Comparison of ENCODE assay signal across 33 cellular contexts in the genomic region with DNA sequence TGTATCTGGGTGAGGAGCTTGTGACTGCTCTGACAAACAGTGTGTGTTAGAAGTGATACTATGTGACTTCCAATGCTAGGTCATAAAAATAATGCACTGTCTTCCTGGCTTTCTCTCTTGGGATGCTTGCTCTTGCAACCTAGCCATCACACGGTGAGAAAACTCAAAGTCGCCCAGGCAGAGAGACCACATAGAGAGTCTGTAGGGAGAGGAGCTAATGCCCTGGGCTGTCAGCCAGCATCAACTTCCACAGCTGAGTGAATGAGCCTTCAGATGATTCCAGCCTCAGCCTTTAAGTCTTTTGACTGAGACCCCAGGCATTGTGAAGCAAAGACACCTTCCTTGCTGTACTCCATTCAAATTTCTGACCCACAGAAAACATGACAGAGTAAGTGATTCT.
DNase-seq lines count a peak whose midpoint lies in the region; ATAC-seq, FAIRE-seq and TF ChIP-seq lines count a peak whose summit lies in the region.
"Had no signal": no experiment of that assay in that cellular context is flagged by ENCODE, and none has a peak within 500 bp of the region (broad histone marks: within the 10 kb centered on the region; RNA-seq: fewer than 3 reads in every experiment).

No MANE protein-coding gene starts in this region.

- peak; percentile 53 for ATAC-seq in sciatic nerve
- no peak for ATAC-seq in Right ventricle myocardium superior (ENCODE audit: poor library complexity)
- no peak for ATAC-seq in HG03354 (IDR thresholded peaks at IDR 0.05; ENCODE audit: poor library complexity, severe bottlenecking, unreplicated experiment)
- ATAC-seq: activated CD8-positive, alpha-beta T cell treated with anti-CD3 and anti-CD28 coated beads, Interleukin-2, amount 10 ng/mL, durations not matched to agents 7 days and 5 days; gastrocnemius medialis; left colon; mucosa of descending colon; natural killer cell; Right ventricle myocardium inferior; stimulated activated naive CD8-positive, alpha-beta T cell treated with anti-CD3 and anti-CD28 coated beads, Interleukin-15, Interleukin-2, amounts not matched to agents 100 U/mL and 50 U/mL, for 24 hours had no signal

- TF ChIP-seq CTCF in fibroblast of villous mesenchyme (IDR thresholded peaks at IDR 0.05; ENCODE audit: insufficient read depth, low read depth, low read length), result no peak

- no peak overlapping the region for H3K9ac ChIP-seq in NT2/D1 (ENCODE audit: insufficient read length, low read depth)
- H3K9ac ChIP-seq: GM23248 had no signal

- H3K36me3 ChIP-seq in NT2/D1 (ENCODE audit: insufficient read depth, insufficient read length, low read length), result no peaks in the 10 kb centered on the region
- H3K36me3 ChIP-seq: esophagus muscularis mucosa, gastrocnemius medialis, thoracic aorta, uterus had no signal

- H3K4me3 ChIP-seq in NT2/D1 (ENCODE audit: insufficient read length, low read depth) (no peak overlapping the region), fibroblast of villous mesenchyme (ENCODE audit: low read depth, low read length) (no peak overlapping the region)
- H3K4me3 ChIP-seq: esophagus muscularis mucosa, gastrocnemius medialis, GM23248, mucosa of descending colon, PC-9, thoracic aorta, uterus had no signal

- DNase-seq in NT2/D1 (ENCODE audit: low read depth, low spot score) (peak; percentile 11), astrocyte of the hippocampus (ENCODE audit: low read depth, low spot score) (peak; percentile 69), fibroblast of villous mesenchyme (ENCODE audit: low read depth) (peak; percentile 11), sciatic nerve (ENCODE audit: low spot score) (no peak), GM12892 (ENCODE audit: insufficient read length) (no peak), Right ventricle myocardium superior (no peak), GDM1 (lab: John Stamatoyannopoulos, UW) (no peak)
- DNase-seq: activated CD4-positive, alpha-beta T cell treated with anti-CD3 and anti-CD28 coated beads for 4 hours; activated CD8-positive, alpha-beta T cell treated with anti-CD3 and anti-CD28 coated beads, Interleukin-2, amount 10 ng/mL, durations not matched to agents 7 days and 5 days; activated naive CD4-positive, alpha-beta T cell treated with anti-CD3 and anti-CD28 coated beads for 36 hours; AML-193; amniotic stem cell; CD4-positive, CD25-positive, alpha-beta regulatory T cell; DMS79 treated with DMSO at 0.1 percent for 48 hours; gastrocnemius medialis; GF-D8; GM23248; hippocampal formation; left colon; mammary epithelial cell; mucosa of descending colon; natural killer cell; NCI-H1105 treated with DMSO at 0.1 percent for 48 hours; NCI-H187 treated with DMSO at 0.1 percent for 48 hours; NCI-H526; PC-9; small intestine; stimulated activated naive CD8-positive, alpha-beta T cell treated with anti-CD3 and anti-CD28 coated beads, Interleukin-15, Interleukin-2, amounts not matched to agents 100 U/mL and 50 U/mL, for 24 hours; uterus had no signal

- no peak for FAIRE-seq in GM12892 (lab: Jason Lieb, UNC)
- FAIRE-seq: small intestine had no signal

- no peak for TF ChIP-seq POLR2A in GM12892 (IDR thresholded peaks at IDR 0.05; ENCODE audit: low read depth, low read length)

- intact Hi-C loops in sciatic nerve (cut with DNase I) (no loop called here), Right ventricle myocardium superior (cut with DNase I) (no loop called here)

- H3K4me1 ChIP-seq in NT2/D1 (ENCODE audit: insufficient read depth, insufficient read length), result no peaks in the 10 kb centered on the region
- H3K4me1 ChIP-seq: gastrocnemius medialis, uterus had no signal

- H3K9me3 ChIP-seq in NT2/D1 (ENCODE audit: insufficient read depth, low read length), result no peaks in the 10 kb centered on the region
- H3K9me3 ChIP-seq: esophagus muscularis mucosa, gastrocnemius medialis, mucosa of descending colon, thoracic aorta, uterus had no signal

- H3K27me3 ChIP-seq in NT2/D1 (ENCODE audit: insufficient read depth, insufficient read length), result no peaks in the 10 kb centered on the region
- H3K27me3 ChIP-seq: esophagus muscularis mucosa, gastrocnemius medialis, uterus had no signal

Comparison
In these comparisons a context has a peak if more than half of its experiments do, and no peak if none do; other contexts are left out.
1. DNase-seq: peak in NT2/D1 (single experiment), astrocyte of the hippocampus (single experiment) and fibroblast of villous mesenchyme (single experiment); none in sciatic nerve (single experiment), GM12892 (single experiment), Right ventricle myocardium superior (single experiment) and GDM1 (single experiment).